In the genomic region with DNA sequence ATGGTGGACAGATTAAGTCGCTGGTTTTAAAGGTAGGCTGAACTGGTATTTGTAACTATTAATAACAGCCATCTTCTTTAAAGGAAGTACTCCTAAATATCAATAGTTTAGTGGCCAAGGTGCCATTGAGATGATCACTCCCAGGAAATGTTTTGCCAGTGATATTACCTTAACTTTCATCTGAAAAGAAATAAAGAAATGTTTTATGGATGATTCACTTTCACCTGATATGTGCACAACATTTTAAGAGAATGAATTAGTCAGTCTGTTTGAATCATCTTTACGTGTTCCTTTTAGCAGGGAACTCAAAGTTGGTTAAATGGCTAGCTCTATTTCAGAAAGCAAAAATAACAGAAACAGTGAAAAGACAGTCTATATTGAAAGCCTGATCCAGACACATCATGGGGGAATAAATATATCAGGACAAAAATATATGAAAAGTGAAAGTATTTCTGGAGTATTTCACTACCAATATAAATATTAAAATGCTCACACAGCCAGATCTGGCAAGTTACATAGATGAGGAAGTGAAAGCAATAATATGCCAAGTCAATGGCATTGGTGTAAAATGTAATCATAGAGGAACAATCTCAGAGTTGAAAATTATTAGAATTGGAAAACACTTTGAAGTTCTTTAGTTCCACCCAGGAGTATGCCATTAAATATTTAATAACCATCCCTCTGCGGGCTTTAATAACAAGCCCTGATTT, we compare ENCODE assay signal across 14 cellular contexts. TPM values are rescaled to one million over a fixed set of nuclear protein-coding genes. Genes with fewer than 3 reads are reported as not detected.
DNase-seq lines count a peak whose midpoint lies in the region; ATAC-seq and TF ChIP-seq lines count a peak whose summit lies in the region.
"Had no signal": no experiment of that assay in that cellular context is flagged by ENCODE, and none has a peak within 500 bp of the region (broad histone marks: within the 10 kb centered on the region; RNA-seq: fewer than 3 reads in every experiment).

No MANE protein-coding gene starts in this region.

- no peaks in the 10 kb centered on the region for H3K9me3 Mint-ChIP-seq in Calu3 (ENCODE audit: low read depth, unreplicated experiment)
- H3K9me3 Mint-ChIP-seq: brain had no signal

- H3K36me3 Mint-ChIP-seq in Calu3 (ENCODE audit: insufficient read depth, unreplicated experiment) = peaks cover 56% of the 10 kb centered on the region
- H3K36me3 Mint-ChIP-seq: brain had no signal

- H3K4me3 ChIP-seq in mucosa of descending colon = no peak overlapping the region
- H3K4me3 ChIP-seq: left ventricle myocardium inferior, tibial artery had no signal

- H3K27ac Mint-ChIP-seq in Calu3 (ENCODE audit: unreplicated experiment) = peak overlapping the region; percentile 98
- H3K27ac Mint-ChIP-seq: brain had no signal

- intact Hi-C loops in Calu3 (cut with micrococcal nuclease; ENCODE audit: unreplicated experiment) = loop anchor here (2.0 to 5.0 kb wide), 3 partner anchors 14 to 110 kb away; no protein-coding TSS in a partner anchor
- intact Hi-C loops in mucosa of descending colon (cut with DNase I, micrococcal nuclease) = no loop called here

- no peaks in the 10 kb centered on the region for H3K9me3 ChIP-seq in mucosa of descending colon
- H3K9me3 ChIP-seq: left ventricle myocardium inferior, tibial artery had no signal

- CTCF ChIA-PET in Calu3 (lab: Charles Lee) = interaction anchor here (0.6 to 1.4 kb wide), 4 partner anchors 18 to 24 kb away, joined by 3 to 5 read pairs (median 4); no protein-coding TSS in a partner anchor

- TF ChIP-seq CTCF in Calu3 (IDR thresholded peaks at IDR 0.05; ENCODE audit: unreplicated experiment) (no peak), mucosa of descending colon (IDR thresholded peaks at IDR 0.05) (no peak)

- no peaks in the 10 kb centered on the region for H3K36me3 ChIP-seq in mucosa of descending colon (ENCODE audit: low read depth)
- H3K36me3 ChIP-seq: left ventricle myocardium inferior, tibial artery had no signal

- DNase-seq in Calu3 (no peak), LHCN-M2 (ENCODE audit: low read depth) (peak; percentile 68), amniotic epithelial cell (ENCODE audit: low read depth) (peak; percentile 45), mucosa of descending colon (no peak), Kasumi-1 (lab: John Stamatoyannopoulos, UW) (no peak)
- no peak for DNase-seq in activated CD4-positive, CD25-positive, alpha-beta regulatory T cell (lab: John Stamatoyannopoulos, UW)
- no peak for DNase-seq in activated naive CD4-positive, alpha-beta T cell (lab: John Stamatoyannopoulos, UW)
- DNase-seq in activated CD8-positive, alpha-beta memory T cell treated with anti-CD3 and anti-CD28 coated beads, Interleukin-2, amount 50 U/mL, for 4 hours = no peak
- DNase-seq: activated CD8-positive, alpha-beta memory T cell treated with anti-CD3 and anti-CD28 coated beads, Interleukin-2, amount 50 U/mL, for 48 hours; left ventricle myocardium inferior; NCI-H69; tibial artery had no signal

- H3K4me1 Mint-ChIP-seq in Calu3 (ENCODE audit: low read depth, unreplicated experiment) = peaks cover 68% of the 10 kb centered on the region

- no TSS peak for BruUV-seq in Calu3 (replicated peaks; lab: Mats Ljungman, UMichigan)

- ATAC-seq in mucosa of descending colon = peak; percentile 53
- ATAC-seq: HepG2 had no signal

- H3K4me3 Mint-ChIP-seq in Calu3 (ENCODE audit: low read depth, unreplicated experiment) = peak overlapping the region; percentile 60
- H3K4me3 Mint-ChIP-seq: brain had no signal

- no peaks in the 10 kb centered on the region for H3K4me1 ChIP-seq in mucosa of descending colon (ENCODE audit: low read depth)

- no peaks in the 10 kb centered on the region for H3K27me3 Mint-ChIP-seq in Calu3 (ENCODE audit: unreplicated experiment)
- H3K27me3 Mint-ChIP-seq: brain had no signal

RNA-seq across cellular contexts. Expression of gene MET, which starts 20.8 kb away (rescaled TPM):
- 242 and 249 TPM in 2 replicates for total RNA-seq in Calu3 (2022)
- 133 and 149 TPM in 2 replicates for total RNA-seq in LHCN-M2 (2014; rRNA removed)
- 34.3 TPM for polyA plus RNA-seq in LHCN-M2 (2012)
- total RNA-seq in mucosa of descending colon = 10 to 100 TPM; 15.6 to 35.1 (median 31.0) TPM

Comparison
In these comparisons a context has a peak if more than half of its experiments do, and no peak if none do; other contexts are left out.
1. DNase-seq: peak in LHCN-M2 (single experiment) and amniotic epithelial cell (single experiment); none in Calu3 (single experiment), mucosa of descending colon (0 of 3), activated CD4-positive, CD25-positive, alpha-beta regulatory T cell (0 of 4), Kasumi-1 (0 of 2), activated naive CD4-positive, alpha-beta T cell (0 of 4) and activated CD8-positive, alpha-beta memory T cell treated with anti-CD3 and anti-CD28 coated beads, Interleukin-2, amount 50 U/mL, for 4 hours (single experiment).